13 cellular contexts compared by ENCODE assay signal in the genomic region with DNA sequence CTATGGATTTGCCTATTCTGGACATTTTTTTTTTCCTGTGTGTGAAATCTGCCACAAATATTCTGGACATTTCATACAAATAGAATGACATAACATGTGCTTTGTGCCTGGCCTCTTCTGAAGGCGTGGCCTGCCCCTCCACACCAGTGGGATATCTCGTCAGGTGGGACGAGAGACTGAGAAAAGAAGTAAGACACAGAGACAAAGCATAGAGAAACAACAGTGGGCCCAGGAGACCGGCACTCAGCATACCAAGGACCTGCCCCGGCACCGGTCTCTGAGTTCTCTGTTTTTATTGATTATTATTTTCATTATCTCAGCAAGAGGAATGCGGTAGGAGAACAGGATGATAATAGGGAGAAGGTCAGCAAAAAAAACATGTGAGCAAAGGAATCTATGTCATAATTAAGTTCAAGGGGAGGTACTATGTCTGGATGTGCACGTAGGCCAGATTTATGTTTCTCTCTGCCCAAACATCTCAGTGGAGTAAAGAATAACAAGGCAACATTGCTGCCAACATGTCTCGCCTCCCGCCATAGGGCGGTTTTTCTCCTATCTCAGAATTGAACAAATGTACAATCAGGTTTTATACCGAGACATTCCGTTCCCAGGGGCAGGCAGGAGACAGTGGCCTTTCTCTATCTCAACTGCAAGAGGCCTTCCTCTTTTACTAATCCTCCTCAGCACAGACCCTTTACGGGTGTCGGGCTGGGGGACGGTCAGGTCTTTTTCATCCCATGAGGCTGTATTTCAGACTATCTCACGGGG. TPM values are rescaled to one million over a fixed set of nuclear protein-coding genes. Genes with fewer than 3 reads are reported as not detected.
"Had no signal": no experiment of that assay in that cellular context is flagged by ENCODE, and none has a peak within 500 bp of the region (broad histone marks: within the 10 kb centered on the region; RNA-seq: fewer than 3 reads in every experiment).

No MANE protein-coding gene starts in this region.

RNA-seq across cellular contexts. Expression of a gene that starts 48.5 kb away (rescaled TPM):
- total RNA-seq: chondrocyte, dermis microvascular lymphatic vessel endothelial cell, endodermal cell, esophagus mucosa, esophagus squamous epithelium, gastrocnemius medialis, glomerular endothelial cell, left colon, left lobe of liver, left ventricle myocardium inferior, mammary epithelial cell, mucosa of gallbladder had no signal
- polyA plus RNA-seq: heart right ventricle had no signal
